In the genomic region with DNA sequence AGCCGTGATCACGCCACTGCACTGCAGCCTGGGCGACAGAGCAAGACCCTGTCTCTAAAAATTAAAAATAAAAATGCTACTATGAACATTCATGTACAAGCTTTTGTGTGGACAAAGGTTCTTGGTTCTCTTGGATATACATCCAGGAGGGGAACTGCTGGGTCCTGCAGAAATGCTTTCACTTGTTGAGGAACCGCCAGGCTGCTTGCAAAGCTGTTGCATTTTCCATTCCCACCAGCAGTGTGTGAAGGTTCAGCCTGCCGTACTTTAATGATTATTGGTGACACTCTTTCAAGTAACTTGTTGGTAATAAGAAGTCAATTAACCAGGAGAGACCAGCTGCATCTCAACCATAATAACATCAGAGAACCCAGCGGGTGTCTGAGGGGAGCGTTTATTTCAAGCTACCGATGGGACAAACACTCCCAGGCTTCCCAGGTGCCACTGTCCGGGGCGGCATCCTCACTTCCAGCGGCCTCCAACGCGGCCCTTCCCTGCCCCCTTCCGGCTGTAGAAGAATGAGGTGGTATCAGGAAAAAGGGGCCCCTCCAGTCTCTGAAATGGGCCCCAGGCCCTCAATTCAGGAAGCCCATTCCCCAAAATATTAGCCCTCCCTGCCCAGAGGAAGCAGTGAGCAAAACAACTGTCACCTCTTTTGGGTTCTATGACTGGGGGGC, we compare ENCODE assay signal across 14 cellular contexts. TPM values are rescaled to one million over a fixed set of nuclear protein-coding genes. Genes with fewer than 3 reads are reported as not detected.
DNase-seq lines count a peak whose midpoint lies in the region; ATAC-seq and TF ChIP-seq lines count a peak whose summit lies in the region.
"Had no signal": no experiment of that assay in that cellular context is flagged by ENCODE, and none has a peak within 500 bp of the region (broad histone marks: within the 10 kb centered on the region; RNA-seq: fewer than 3 reads in every experiment).

No MANE protein-coding gene starts in this region.

- intact Hi-C loops in ovary (cut with DNase I): no loop called here

- H3K18ac ChIP-seq in trophoblast cell (ENCODE audit: low read length): no peak overlapping the region

- CTCF ChIA-PET in activated CD8-positive, alpha-beta memory T cell treated with anti-CD3 and anti-CD28 coated beads, Interleukin-2, amount 10 ng/mL, durations not matched to agents 7 days and 5 days (lab: Charles Lee): interaction anchor here (1.5 to 1.9 kb wide), 4 partner anchors 8 to 251 kb away, joined by 6 to 13 read pairs (median 12); no protein-coding TSS in a partner anchor

- H2BK12ac ChIP-seq in trophoblast cell (ENCODE audit: low read length): no peak overlapping the region

- H3K14ac ChIP-seq in trophoblast cell (ENCODE audit: low read length): no peak overlapping the region

- peaks cover 37% of the 10 kb centered on the region for H3K27me3 Mint-ChIP-seq in activated CD8-positive, alpha-beta memory T cell treated with anti-CD3 and anti-CD28 coated beads, Interleukin-2, amount 10 ng/mL, durations not matched to agents 7 days and 5 days
- peaks cover 6% of the 10 kb centered on the region for H3K27me3 Mint-ChIP-seq in GM23338 (ENCODE audit: insufficient read depth, low read depth, poor library complexity)

- no peak overlapping the region for H3K4ac ChIP-seq in trophoblast cell (ENCODE audit: low read depth, low read length)

- H3K9me2 ChIP-seq in GM23338 (ENCODE audit: insufficient read depth): no peaks in the 10 kb centered on the region

- H3K4me1 Mint-ChIP-seq in activated CD8-positive, alpha-beta memory T cell treated with anti-CD3 and anti-CD28 coated beads, Interleukin-2, amount 10 ng/mL, durations not matched to agents 7 days and 5 days: no peaks in the 10 kb centered on the region
- peaks cover 19% of the 10 kb centered on the region for H3K4me1 Mint-ChIP-seq in GM23338
- H3K4me1 Mint-ChIP-seq: central memory CD8-positive, alpha-beta T cell had no signal

- H3K27ac ChIP-seq in GM23338 (ENCODE audit: low read depth) (0 out of 2 replicates have a peak overlapping the region, but pooled peaks have one; percentile 39), trophoblast cell (ENCODE audit: low read depth, low read length) (no peak overlapping the region), ovary (no peak overlapping the region)
- H3K27ac ChIP-seq: epithelial cell of prostate, upper lobe of left lung had no signal

- H3K4me1 ChIP-seq in GM23338 (ENCODE audit: insufficient read depth) (peaks cover 18% of the 10 kb centered on the region; the same call in 1 of the 2 replicates), trophoblast cell (ENCODE audit: control insufficient read depth in 1 of 2, insufficient read depth in 2 of 2, low read length in 2 of 2) (peaks cover 0 to 7% of the 10 kb centered on the region in 2 experiments), ovary (ENCODE audit: insufficient read depth) (no peaks in the 10 kb centered on the region)
- H3K4me1 ChIP-seq: upper lobe of left lung had no signal

- H3K23ac ChIP-seq in trophoblast cell (ENCODE audit: low read length): no peak overlapping the region

- no peak overlapping the region for H3K4me3 Mint-ChIP-seq in activated CD8-positive, alpha-beta memory T cell treated with anti-CD3 and anti-CD28 coated beads, Interleukin-2, amount 10 ng/mL, durations not matched to agents 7 days and 5 days
- H3K4me3 Mint-ChIP-seq in GM23338: no peak overlapping the region
- H3K4me3 Mint-ChIP-seq: central memory CD8-positive, alpha-beta T cell had no signal

- H3K9me3 ChIP-seq in trophoblast cell (ENCODE audit: insufficient read depth, low read depth, low read length) (no peaks in the 10 kb centered on the region), ovary (no peaks in the 10 kb centered on the region)
- H3K9me3 ChIP-seq: upper lobe of left lung had no signal

- no peak for TF ChIP-seq EP300 in ovary (IDR thresholded peaks at IDR 0.05)

- peaks cover 7% of the 10 kb centered on the region; the same call in 1 of the 2 replicates for H3F3A ChIP-seq in GM23338 (replicated peaks; ENCODE audit: low read depth)

- H3K4me3 ChIP-seq in GM23338 (no peak overlapping the region), choroid plexus epithelial cell (ENCODE audit: low read depth, low read length) (no peak overlapping the region), trophoblast cell (ENCODE audit: low read depth, low read length) (no peak overlapping the region), ovary (no peak overlapping the region)
- H3K4me3 ChIP-seq: upper lobe of left lung had no signal

- no peaks in the 10 kb centered on the region for H3K9me3 Mint-ChIP-seq in activated CD8-positive, alpha-beta memory T cell treated with anti-CD3 and anti-CD28 coated beads, Interleukin-2, amount 10 ng/mL, durations not matched to agents 7 days and 5 days (ENCODE audit: low read depth)
- no peaks in the 10 kb centered on the region for H3K9me3 Mint-ChIP-seq in GM23338
- H3K9me3 Mint-ChIP-seq: activated naive CD4-positive, alpha-beta T cell treated with anti-CD3 and anti-CD28 coated beads, Interleukin-2, amount 50 U/mL, for 72 hours; central memory CD8-positive, alpha-beta T cell had no signal

- no peak overlapping the region for H2AK5ac ChIP-seq in trophoblast cell (ENCODE audit: low read length)

- H3K27me3 ChIP-seq in GM23338 (ENCODE audit: insufficient read depth): no peaks in the 10 kb centered on the region
- H3K27me3 ChIP-seq in trophoblast cell (ENCODE audit: insufficient read depth, low read length): no peaks in the 10 kb centered on the region
- H3K27me3 ChIP-seq in ovary: no peaks in the 10 kb centered on the region

- no peak for TF ChIP-seq POLR2A in ovary (IDR thresholded peaks at IDR 0.05)

- no peak overlapping the region for H2BK5ac ChIP-seq in trophoblast cell (ENCODE audit: low read depth, low read length, poor library complexity)

- peak; percentile 30 for ATAC-seq in activated CD8-positive, alpha-beta memory T cell treated with anti-CD3 and anti-CD28 coated beads, Interleukin-2, amount 10 ng/mL, durations not matched to agents 7 days and 5 days
- ATAC-seq in GM23338 (peak; percentile 18; the same call in 2 of the 3 replicates), GM19463 (IDR thresholded peaks at IDR 0.05; ENCODE audit: unreplicated experiment) (no peak)
- ATAC-seq: activated naive CD4-positive, alpha-beta T cell treated with anti-CD3 and anti-CD28 coated beads, Interleukin-2, amount 50 U/mL, for 72 hours had no signal

- no peak overlapping the region for H3K27ac Mint-ChIP-seq in activated CD8-positive, alpha-beta memory T cell treated with anti-CD3 and anti-CD28 coated beads, Interleukin-2, amount 10 ng/mL, durations not matched to agents 7 days and 5 days
- H3K27ac Mint-ChIP-seq in GM23338: no peak overlapping the region
- H3K27ac Mint-ChIP-seq: activated naive CD4-positive, alpha-beta T cell treated with anti-CD3 and anti-CD28 coated beads, Interleukin-2, amount 50 U/mL, for 72 hours had no signal

- DNase-seq in activated CD8-positive, alpha-beta memory T cell treated with anti-CD3 and anti-CD28 coated beads, Interleukin-2, amount 10 ng/mL, durations not matched to agents 7 days and 5 days: no peak
- DNase-seq in activated CD8-positive, alpha-beta memory T cell treated with anti-CD3 and anti-CD28 coated beads for 24 hours: no peak
- DNase-seq in GM23338 (ENCODE audit: low spot score) (peak; percentile 57), choroid plexus epithelial cell (ENCODE audit: low read depth) (no peak), trophoblast cell (peak; percentile 43 to 70), ovary (no peak), globus pallidus (ENCODE audit: low spot score) (no peak)
- DNase-seq: NCI-H524 treated with DMSO at 0.1 percent for 48 hours had no signal

- TF ChIP-seq CTCF in GM23338 (conservative IDR thresholded peaks at IDR 0.05; ENCODE audit: low read depth in 2 of 2) (peak; percentile 36 to 56), choroid plexus epithelial cell (conservative IDR thresholded peaks at IDR 0.05; ENCODE audit: low read depth, low read length) (peak; percentile 40), ovary (IDR thresholded peaks at IDR 0.05) (no peak)

- H3K36me3 Mint-ChIP-seq in activated CD8-positive, alpha-beta memory T cell treated with anti-CD3 and anti-CD28 coated beads, Interleukin-2, amount 10 ng/mL, durations not matched to agents 7 days and 5 days: no peaks in the 10 kb centered on the region
- H3K36me3 Mint-ChIP-seq in GM23338 (ENCODE audit: low read depth): peaks cover 12% of the 10 kb centered on the region
- H3K36me3 Mint-ChIP-seq: activated naive CD4-positive, alpha-beta T cell treated with anti-CD3 and anti-CD28 coated beads, Interleukin-2, amount 50 U/mL, for 72 hours had no signal

- H4K8ac ChIP-seq in trophoblast cell (ENCODE audit: low read depth, low read length): no peak overlapping the region

- no peak overlapping the region for H4K12ac ChIP-seq in trophoblast cell (ENCODE audit: low read depth, low read length)

- H2BK120ac ChIP-seq in trophoblast cell (ENCODE audit: insufficient read depth, low read length, poor library complexity): no peak overlapping the region

- no peaks in the 10 kb centered on the region; the same call in 1 of the 2 replicates for H4K20me1 ChIP-seq in GM23338 (replicated peaks; ENCODE audit: insufficient read depth)

- WGBS in trophoblast cell (ENCODE audit: extremely low coverage, insufficient coverage, insufficient read length): no CpG with 5 or more reads among the region's 14 CpGs
- 24 to 59% (median 46%) methylated on average over 14 of the region's 14 CpGs for WGBS in ovary, 3 donors

- H2AFZ ChIP-seq in GM23338 (no peak overlapping the region), trophoblast cell (ENCODE audit: insufficient read depth, low read length, poor library complexity) (no peak overlapping the region)

- H3K79me2 ChIP-seq in GM23338 (replicated peaks; ENCODE audit: insufficient read depth) (no peaks in the 10 kb centered on the region), trophoblast cell (ENCODE audit: control insufficient read depth, insufficient read depth, low read length, poor library complexity) (no peaks in the 10 kb centered on the region)

- no peak overlapping the region for H3K9ac ChIP-seq in trophoblast cell (ENCODE audit: low read length)

- H3K36me3 ChIP-seq in GM23338 (ENCODE audit: insufficient read depth): no peaks in the 10 kb centered on the region; the same call in 1 of the 2 replicates
- H3K36me3 ChIP-seq in trophoblast cell (ENCODE audit: control insufficient read depth in 1 of 2, insufficient read depth in 2 of 2, low read length in 2 of 2): no peaks in the 10 kb centered on the region
- no peaks in the 10 kb centered on the region for H3K36me3 ChIP-seq in ovary
- H3K36me3 ChIP-seq: upper lobe of left lung had no signal

- H3K4me2 ChIP-seq in GM23338 (0 out of 2 replicates have a peak overlapping the region, but pooled peaks have one; percentile 38), trophoblast cell (ENCODE audit: low read length) (no peak overlapping the region)

- no peak overlapping the region for H4K91ac ChIP-seq in trophoblast cell (ENCODE audit: low read depth, low read length)

- no peaks in the 10 kb centered on the region for H3K79me1 ChIP-seq in trophoblast cell (ENCODE audit: low read length)

RNA-seq across cellular contexts. Expression of a gene that starts 15.2 kb away (rescaled TPM):
- total RNA-seq in activated CD8-positive, alpha-beta memory T cell treated with anti-CD3 and anti-CD28 coated beads, Interleukin-2, amount 10 ng/mL, durations not matched to agents 7 days and 5 days: 100 to 1,000 TPM; 134 to 144 TPM
- total RNA-seq in GM23338 (2014; rRNA removed; shearing (Covaris generic)): 57.4 and 83.9 TPM in 2 replicates
- polyA plus RNA-seq in GM23338 (2016; fragmentation: Nextera tagmentation; extraction: Ambion mirVana) (33.2 and 33.3 TPM in 2 replicates), ovary (100 to 1,000 TPM in 1 of 2 donors, 10 to 100 TPM in 1; 21.4 to 118 TPM)
- 65.1 and 65.9 TPM in 2 replicates for polyA plus RNA-seq in trophoblast cell (2013)
- total RNA-seq in ovary: 100 to 1,000 TPM in 4 of 7 donors, 10 to 100 TPM in 3; 45.4 to 152 (median 110) TPM

RNA-seq across cellular contexts. Expression of a gene that starts 16.4 kb away (rescaled TPM):
- 1 to 10 TPM in 1 of 2 experiments, under 1 TPM in 1; 0.41 to 1.0 TPM for total RNA-seq in activated CD8-positive, alpha-beta memory T cell treated with anti-CD3 and anti-CD28 coated beads, Interleukin-2, amount 10 ng/mL, durations not matched to agents 7 days and 5 days
- total RNA-seq in GM23338 (2014; rRNA removed; shearing (Covaris generic)): 51.4 and 59.3 TPM in 2 replicates
- polyA plus RNA-seq in GM23338 (2016; fragmentation: Nextera tagmentation; extraction: Ambion mirVana) (139 and 150 TPM in 2 replicates), ovary (1 to 10 TPM in 1 of 2 donors, not detected in 1; 1.3 TPM)
- polyA plus RNA-seq in trophoblast cell (2013): 8.9 and 10.6 TPM in 2 replicates
- 1 to 10 TPM in 4 of 7 donors, not detected in 3; 2.0 to 3.6 (median 2.8) TPM for total RNA-seq in ovary
- total RNA-seq: posterior vena cava had no signal

RNA-seq across cellular contexts. Expression of a gene that starts 24.9 kb away (rescaled TPM):
- not detected for total RNA-seq in activated CD8-positive, alpha-beta memory T cell treated with anti-CD3 and anti-CD28 coated beads, Interleukin-2, amount 10 ng/mL, durations not matched to agents 7 days and 5 days
- 21.5 and 27.9 TPM in 2 replicates for total RNA-seq in GM23338 (2014; rRNA removed; shearing (Covaris generic))
- polyA plus RNA-seq in GM23338 (2016; fragmentation: Nextera tagmentation; extraction: Ambion mirVana): 150 and 153 TPM in 2 replicates
- 0.05 and 0.33 TPM in 2 replicates for polyA plus RNA-seq in trophoblast cell (2013)
- total RNA-seq in ovary: 10 to 100 TPM in 1 of 7 donors, 1 to 10 TPM in 1, under 1 TPM in 3, not detected in 2; 0.62 to 10.2 (median 0.87) TPM
- 10 to 100 TPM in 1 of 2 donors, 1 to 10 TPM in 1; 2.4 to 14.4 TPM for polyA plus RNA-seq in ovary
- total RNA-seq: activated naive CD4-positive, alpha-beta T cell treated with anti-CD3 and anti-CD28 coated beads, Interleukin-2, amount 50 U/mL, for 72 hours; posterior vena cava had no signal

RNA-seq across cellular contexts. Expression of a gene that starts 33.8 kb away (rescaled TPM):
- total RNA-seq in activated CD8-positive, alpha-beta memory T cell treated with anti-CD3 and anti-CD28 coated beads, Interleukin-2, amount 10 ng/mL, durations not matched to agents 7 days and 5 days: under 1 TPM in 1 of 2 experiments, not detected in 1; 0.35 TPM
- total RNA-seq in GM23338 (2014; rRNA removed; shearing (Covaris generic)): 5.6 and 8.5 TPM in 2 replicates
- polyA plus RNA-seq in GM23338 (2016; fragmentation: Nextera tagmentation; extraction: Ambion mirVana) (8.8 and 9.0 TPM in 2 replicates), ovary (under 1 TPM; 0.16 to 0.72 TPM)
- polyA plus RNA-seq in trophoblast cell (2013): 0.44 and 0.53 TPM in 2 replicates
- 10 to 100 TPM in 1 of 7 donors, 1 to 10 TPM in 3, under 1 TPM in 1, not detected in 2; 0.48 to 34.8 (median 2.7) TPM for total RNA-seq in ovary
- total RNA-seq: posterior vena cava had no signal

RNA-seq across cellular contexts. Expression of a gene that starts 47.5 kb away (rescaled TPM):
- total RNA-seq in activated CD8-positive, alpha-beta memory T cell treated with anti-CD3 and anti-CD28 coated beads, Interleukin-2, amount 10 ng/mL, durations not matched to agents 7 days and 5 days: not detected
- total RNA-seq in GM23338 (2014; rRNA removed; shearing (Covaris generic)): 0.54 and 2.1 TPM in 2 replicates
- polyA plus RNA-seq in GM23338 (2016; fragmentation: Nextera tagmentation; extraction: Ambion mirVana) (4.0 and 4.7 TPM in 2 replicates), ovary (not detected)
- polyA plus RNA-seq in trophoblast cell (2013): 0.08 and 0.11 TPM in 2 replicates
- 1 to 10 TPM in 1 of 7 donors, under 1 TPM in 3, not detected in 3; 0.08 to 2.3 (median 0.46) TPM for total RNA-seq in ovary
- total RNA-seq: activated naive CD4-positive, alpha-beta T cell treated with anti-CD3 and anti-CD28 coated beads, Interleukin-2, amount 50 U/mL, for 72 hours; posterior vena cava had no signal

Comparison
In these comparisons a context has a peak if more than half of its experiments do, and no peak if none do; other contexts are left out.
1. DNase-seq: peak in GM23338 (single experiment) and trophoblast cell (2 of 2); none in activated CD8-positive, alpha-beta memory T cell treated with anti-CD3 and anti-CD28 coated beads, Interleukin-2, amount 10 ng/mL, durations not matched to agents 7 days and 5 days (single experiment), activated CD8-positive, alpha-beta memory T cell treated with anti-CD3 and anti-CD28 coated beads for 24 hours (single experiment), choroid plexus epithelial cell (single experiment), ovary (0 of 5) and globus pallidus (single experiment).
2. CTCF ChIP-seq: peak in GM23338 (2 of 2) and choroid plexus epithelial cell (single experiment); none in ovary (0 of 3).
3. RNA of a gene that starts 16.4 kb away (total RNA-seq): 51.4 to 59.3 TPM in GM23338; 2.0 to 3.6 TPM in ovary and 0.41 to 1.0 TPM in activated CD8-positive, alpha-beta memory T cell treated with anti-CD3 and anti-CD28 coated beads, Interleukin-2, amount 10 ng/mL, durations not matched to agents 7 days and 5 days; every median in the first group is over 10 times any median in the second.